Comparison of ENCODE assay signal across 1 cellular context in the genomic region with DNA sequence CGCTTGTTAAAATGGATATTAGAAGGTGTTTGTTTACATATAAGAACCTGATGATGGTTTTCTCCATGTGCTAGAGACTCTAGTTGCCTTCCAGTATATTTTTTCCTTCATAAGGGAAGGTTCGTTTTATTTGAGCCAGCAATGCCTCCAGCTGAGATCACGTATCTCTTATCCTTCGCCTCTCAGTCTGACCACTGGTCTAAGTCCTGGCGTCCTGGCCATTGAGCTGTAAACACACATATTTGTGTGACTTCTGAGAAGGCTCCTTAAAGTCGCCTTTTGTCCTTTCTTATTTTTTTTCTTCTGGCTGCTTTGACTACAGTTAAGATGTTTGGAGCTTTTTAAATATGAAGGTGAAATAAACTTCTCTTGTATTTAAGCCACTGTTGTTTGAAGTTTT.
TF ChIP-seq lines count a peak whose summit lies in the region.

No MANE protein-coding gene starts in this region.

TF ChIP-seq in K562, 482 proteins besides CTCF, POLR2A, EP300 and RAD21 (continued from another document):
- TF ChIP-seq, protein P1, sequence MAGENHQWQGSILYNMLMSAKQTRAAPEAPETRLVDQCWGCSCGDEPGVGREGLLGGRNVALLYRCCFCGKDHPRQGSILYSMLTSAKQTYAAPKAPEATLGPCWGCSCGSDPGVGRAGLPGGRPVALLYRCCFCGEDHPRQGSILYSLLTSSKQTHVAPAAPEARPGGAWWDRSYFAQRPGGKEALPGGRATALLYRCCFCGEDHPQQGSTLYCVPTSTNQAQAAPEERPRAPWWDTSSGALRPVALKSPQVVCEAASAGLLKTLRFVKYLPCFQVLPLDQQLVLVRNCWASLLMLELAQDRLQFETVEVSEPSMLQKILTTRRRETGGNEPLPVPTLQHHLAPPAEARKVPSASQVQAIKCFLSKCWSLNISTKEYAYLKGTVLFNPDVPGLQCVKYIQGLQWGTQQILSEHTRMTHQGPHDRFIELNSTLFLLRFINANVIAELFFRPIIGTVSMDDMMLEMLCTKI (IDR thresholded peaks at IDR 0.05; ENCODE audit: partially characterized antibody) = no peak
- TF ChIP-seq ZNF785 (CRISPR knock-in tag; IDR thresholded peaks at IDR 0.05) = no peak
- TF ChIP-seq CEBPG (CRISPR knock-in tag; IDR thresholded peaks at IDR 0.05) = no peak
- no peak for TF ChIP-seq CEBPG (tag; conservative IDR thresholded peaks at IDR 0.05 in 1 of 2, IDR thresholded peaks at IDR 0.05 in 1 of 2)
- TF ChIP-seq FOXA1 (IDR thresholded peaks at IDR 0.05; ENCODE audit: borderline replicate concordance) = no peak
- TF ChIP-seq, protein P2, sequence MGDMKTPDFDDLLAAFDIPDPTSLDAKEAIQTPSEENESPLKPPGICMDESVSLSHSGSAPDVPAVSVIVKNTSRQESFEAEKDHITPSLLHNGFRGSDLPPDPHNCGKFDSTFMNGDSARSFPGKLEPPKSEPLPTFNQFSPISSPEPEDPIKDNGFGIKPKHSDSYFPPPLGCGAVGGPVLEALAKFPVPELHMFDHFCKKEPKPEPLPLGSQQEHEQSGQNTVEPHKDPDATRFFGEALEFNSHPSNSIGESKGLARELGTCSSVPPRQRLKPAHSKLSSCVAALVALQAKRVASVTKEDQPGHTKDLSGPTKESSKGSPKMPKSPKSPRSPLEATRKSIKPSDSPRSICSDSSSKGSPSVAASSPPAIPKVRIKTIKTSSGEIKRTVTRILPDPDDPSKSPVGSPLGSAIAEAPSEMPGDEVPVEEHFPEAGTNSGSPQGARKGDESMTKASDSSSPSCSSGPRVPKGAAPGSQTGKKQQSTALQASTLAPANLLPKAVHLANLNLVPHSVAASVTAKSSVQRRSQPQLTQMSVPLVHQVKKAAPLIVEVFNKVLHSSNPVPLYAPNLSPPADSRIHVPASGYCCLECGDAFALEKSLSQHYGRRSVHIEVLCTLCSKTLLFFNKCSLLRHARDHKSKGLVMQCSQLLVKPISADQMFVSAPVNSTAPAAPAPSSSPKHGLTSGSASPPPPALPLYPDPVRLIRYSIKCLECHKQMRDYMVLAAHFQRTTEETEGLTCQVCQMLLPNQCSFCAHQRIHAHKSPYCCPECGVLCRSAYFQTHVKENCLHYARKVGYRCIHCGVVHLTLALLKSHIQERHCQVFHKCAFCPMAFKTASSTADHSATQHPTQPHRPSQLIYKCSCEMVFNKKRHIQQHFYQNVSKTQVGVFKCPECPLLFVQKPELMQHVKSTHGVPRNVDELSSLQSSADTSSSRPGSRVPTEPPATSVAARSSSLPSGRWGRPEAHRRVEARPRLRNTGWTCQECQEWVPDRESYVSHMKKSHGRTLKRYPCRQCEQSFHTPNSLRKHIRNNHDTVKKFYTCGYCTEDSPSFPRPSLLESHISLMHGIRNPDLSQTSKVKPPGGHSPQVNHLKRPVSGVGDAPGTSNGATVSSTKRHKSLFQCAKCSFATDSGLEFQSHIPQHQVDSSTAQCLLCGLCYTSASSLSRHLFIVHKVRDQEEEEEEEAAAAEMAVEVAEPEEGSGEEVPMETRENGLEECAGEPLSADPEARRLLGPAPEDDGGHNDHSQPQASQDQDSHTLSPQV (IDR thresholded peaks at IDR 0.05) = 0 out of 2 replicates have a peak, but pooled peaks have one; percentile 35
